Comparison of ENCODE assay signal across 18 cellular contexts in the genomic region with DNA sequence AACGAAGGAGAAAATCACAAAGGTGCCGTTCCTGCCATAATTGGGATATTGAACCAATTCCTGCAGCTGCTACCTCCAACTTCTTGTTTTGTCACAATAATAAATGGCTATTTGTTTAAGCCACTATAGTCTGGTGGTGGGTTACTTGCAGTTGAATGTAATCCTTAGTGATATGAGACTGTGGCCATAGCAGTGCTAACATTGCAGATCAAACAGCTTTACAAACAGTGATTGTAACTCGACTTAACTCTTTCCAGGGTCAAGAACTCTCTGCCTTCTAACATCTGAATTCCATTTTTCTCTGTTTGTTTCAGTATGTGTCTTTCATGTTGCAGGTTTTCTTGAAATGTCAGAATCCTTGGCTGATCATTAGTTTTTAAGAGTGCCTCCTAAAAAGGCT. TPM values are rescaled to one million over a fixed set of nuclear protein-coding genes. Genes with fewer than 3 reads are reported as not detected.
A peak's percentile ranks its signal among the peaks of the same experiment; 100 is the strongest.
DNase-seq lines count a peak whose midpoint lies in the region; ATAC-seq, FAIRE-seq and TF ChIP-seq lines count a peak whose summit lies in the region.
"Had no signal": no experiment of that assay in that cellular context is flagged by ENCODE, and none has a peak within 500 bp of the region (broad histone marks: within the 10 kb centered on the region; RNA-seq: fewer than 3 reads in every experiment).

No MANE protein-coding gene starts in this region.

- H2AFZ ChIP-seq in Loucy (ENCODE audit: low read length), result peak overlapping the region; percentile 37; the same call in 1 of the 2 replicates

- H3K9me3 ChIP-seq in BLaER1 (peaks cover 8% of the 10 kb centered on the region), Loucy (ENCODE audit: insufficient read depth, low read depth, low read length) (peaks cover 5% of the 10 kb centered on the region; the same call in 1 of the 2 replicates), T-helper 17 cell (ENCODE audit: control insufficient read depth, low read length, poor library complexity, severe bottlenecking) (no peaks in the 10 kb centered on the region)
- H3K9me3 ChIP-seq: HAP-1 had no signal

- H3K4me3 ChIP-seq in BLaER1, result no peak overlapping the region
- no peak overlapping the region for H3K4me3 ChIP-seq in Loucy (ENCODE audit: low read length, poor library complexity, severe bottlenecking)
- H3K4me3 ChIP-seq: HAP-1 had no signal

- DNase-seq in T-helper 17 cell (no peak), progenitor cell of endocrine pancreas (ENCODE audit: low spot score, unreplicated experiment) (no peak), mucosa of gallbladder (ENCODE audit: low spot score) (no peak), D721Med (ENCODE audit: insufficient read length, low spot score) (no peak)
- DNase-seq: ACHN; C1 segment of cervical spinal cord; Calu3; CD4-positive, alpha-beta T cell; DMS79; EL; IMR-90 had no signal

- no peak overlapping the region for H3K27ac ChIP-seq in BLaER1

- H3K4me1 ChIP-seq in BLaER1, result peaks cover 37% of the 10 kb centered on the region
- peaks cover 38% of the 10 kb centered on the region for H3K4me1 ChIP-seq in Loucy (ENCODE audit: insufficient read depth, low read length, poor library complexity, severe bottlenecking)
- H3K4me1 ChIP-seq: HAP-1 had no signal

- H3K27ac Mint-ChIP-seq in T-helper 17 cell (peak overlapping the region; percentile 81), progenitor cell of endocrine pancreas (peak overlapping the region; percentile 92)

- H3K4me1 Mint-ChIP-seq in T-helper 17 cell (peaks cover 18% of the 10 kb centered on the region), progenitor cell of endocrine pancreas (ENCODE audit: low read depth) (peaks cover 39% of the 10 kb centered on the region)

- H3K79me2 ChIP-seq in Loucy (ENCODE audit: insufficient read depth, low read length), result no peaks in the 10 kb centered on the region

- TF ChIP-seq CTCF in Loucy (conservative IDR thresholded peaks at IDR 0.05; ENCODE audit: low read length), result no peak
- no peak for TF ChIP-seq CTCF in progenitor cell of endocrine pancreas (IDR thresholded peaks at IDR 0.05; ENCODE audit: unreplicated experiment)
- TF ChIP-seq CTCF in D721Med (IDR thresholded peaks at IDR 0.05; ENCODE audit: insufficient read depth, missing control alignments), result no peak

- H3K4me3 Mint-ChIP-seq in T-helper 17 cell (no peak overlapping the region), progenitor cell of endocrine pancreas (ENCODE audit: low read depth) (peak overlapping the region; percentile 7)
- H3K4me3 Mint-ChIP-seq: CD4-positive, alpha-beta T cell had no signal

- no peaks in the 10 kb centered on the region for H4K20me1 ChIP-seq in BLaER1
- no peaks in the 10 kb centered on the region for H4K20me1 ChIP-seq in Loucy (ENCODE audit: insufficient read depth, low read length, poor library complexity, severe bottlenecking)

- no peak for ATAC-seq in T-helper 17 cell
- no peak for ATAC-seq in HG03442 (IDR thresholded peaks at IDR 0.05; ENCODE audit: unreplicated experiment)

- H3K36me3 ChIP-seq in BLaER1 (no peaks in the 10 kb centered on the region), Loucy (ENCODE audit: insufficient read depth, low read length) (no peaks in the 10 kb centered on the region)
- H3K36me3 ChIP-seq: HAP-1 had no signal

- H3K27me3 ChIP-seq in BLaER1 (no peaks in the 10 kb centered on the region), Loucy (ENCODE audit: insufficient read depth, low read length, poor library complexity, severe bottlenecking) (no peaks in the 10 kb centered on the region)

- H3K27me3 Mint-ChIP-seq in T-helper 17 cell (no peaks in the 10 kb centered on the region), progenitor cell of endocrine pancreas (no peaks in the 10 kb centered on the region)
- H3K27me3 Mint-ChIP-seq: CD4-positive, alpha-beta T cell had no signal

- no peaks in the 10 kb centered on the region for H3K9me2 ChIP-seq in Loucy (replicated peaks; ENCODE audit: low read depth, low read length)

- H3K9me3 Mint-ChIP-seq in progenitor cell of endocrine pancreas (ENCODE audit: low read depth), result peaks cover 4% of the 10 kb centered on the region
- H3K9me3 Mint-ChIP-seq: CD4-positive, alpha-beta T cell had no signal

- no peaks in the 10 kb centered on the region for H3F3A ChIP-seq in Loucy (ENCODE audit: low read depth)

- H3K36me3 Mint-ChIP-seq in T-helper 17 cell (ENCODE audit: low read depth) (no peaks in the 10 kb centered on the region), progenitor cell of endocrine pancreas (ENCODE audit: insufficient read depth) (peaks cover 2% of the 10 kb centered on the region)

- H3K9ac ChIP-seq in BLaER1, result no peak overlapping the region
- H3K9ac ChIP-seq in Loucy (ENCODE audit: low read depth, low read length, poor library complexity, severe bottlenecking), result peak overlapping the region; percentile 33

- H3K4me2 ChIP-seq in BLaER1 (peak overlapping the region; percentile 76; the same call in 1 of the 2 replicates), Loucy (ENCODE audit: low read depth, low read length, poor library complexity, severe bottlenecking) (no peak overlapping the region)

- no peak for FAIRE-seq in D721Med (lab: Jason Lieb, UNC)
- FAIRE-seq: G401.6, GM12891, H1 had no signal

RNA-seq across cellular contexts. Expression of gene HNRNPLL, which starts 24.7 kb away (rescaled TPM):
- total RNA-seq in T-helper 17 cell (10 to 100 TPM; 81.5 to 91.5 TPM), progenitor cell of endocrine pancreas (119 and 122 TPM in 2 replicates), mucosa of gallbladder (51.9 TPM)

RNA-seq across cellular contexts. Expression of gene GALM, which starts 38.5 kb away (rescaled TPM):
- 10 to 100 TPM; 18.5 to 28.3 TPM for total RNA-seq in T-helper 17 cell
- total RNA-seq in progenitor cell of endocrine pancreas, result 40.2 and 46.3 TPM in 2 replicates
- 32.6 TPM for total RNA-seq in mucosa of gallbladder
